16 cellular contexts compared by ENCODE assay signal in the genomic region with DNA sequence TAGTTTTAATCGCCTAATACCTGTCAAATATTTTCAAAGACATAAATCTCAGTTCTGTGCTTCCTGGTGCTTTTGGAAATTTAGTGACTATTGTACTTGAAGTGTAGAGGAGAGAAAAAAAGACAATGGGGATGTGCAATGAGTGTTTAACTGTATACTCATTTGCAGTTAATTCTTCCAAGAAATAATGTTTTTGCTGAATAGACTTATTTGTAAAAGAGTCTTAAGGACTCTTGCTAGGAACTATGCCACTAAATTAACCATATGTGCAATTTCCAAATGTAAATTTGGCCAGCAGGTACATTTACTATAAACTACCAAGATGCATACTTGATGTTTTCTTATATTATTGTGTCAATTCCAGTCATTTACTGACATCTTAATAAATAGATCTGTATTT. TPM values are rescaled to one million over a fixed set of nuclear protein-coding genes. Genes with fewer than 3 reads are reported as not detected.
DNase-seq lines count a peak whose midpoint lies in the region; ATAC-seq and TF ChIP-seq lines count a peak whose summit lies in the region.
"Had no signal": no experiment of that assay in that cellular context is flagged by ENCODE, and none has a peak within 500 bp of the region (broad histone marks: within the 10 kb centered on the region; RNA-seq: fewer than 3 reads in every experiment).

No MANE protein-coding gene starts in this region.

- TF ChIP-seq CTCF in Calu3 (IDR thresholded peaks at IDR 0.05; ENCODE audit: unreplicated experiment), result no peak
- no peak for TF ChIP-seq CTCF in coronary artery (IDR thresholded peaks at IDR 0.05)
- no peak for TF ChIP-seq CTCF in neural cell (IDR thresholded peaks at IDR 0.05; ENCODE audit: poor library complexity, severe bottlenecking)

- no peak for ATAC-seq in GM19351 (IDR thresholded peaks at IDR 0.05; ENCODE audit: unreplicated experiment)
- ATAC-seq: activated CD4-positive, CD25-positive, alpha-beta regulatory T cell treated with anti-CD3 and anti-CD28 coated beads, Interleukin-2, amount 50 U/mL, for 24 hours; esophagus mucosa had no signal

- peak overlapping the region; percentile 92 for H3K27ac Mint-ChIP-seq in Calu3 (ENCODE audit: unreplicated experiment)

- H3K36me3 Mint-ChIP-seq in Calu3 (ENCODE audit: insufficient read depth, unreplicated experiment), result peaks cover 42% of the 10 kb centered on the region

- H2AFZ ChIP-seq in Karpas-422 (ENCODE audit: low read length) (no peak overlapping the region), neural cell (ENCODE audit: low read depth, low read length) (no peak overlapping the region)

- H3F3A ChIP-seq in neural cell (ENCODE audit: insufficient read depth, low read length, poor library complexity, severe bottlenecking), result no peaks in the 10 kb centered on the region

- CTCF ChIA-PET in Calu3 (lab: Charles Lee), result no interaction called here

- peaks cover 4% of the 10 kb centered on the region for H3K9me3 Mint-ChIP-seq in Calu3 (ENCODE audit: low read depth, unreplicated experiment)

- peak overlapping the region; percentile 96 for H3K4me3 Mint-ChIP-seq in Calu3 (ENCODE audit: low read depth, unreplicated experiment)

- H3K9me3 ChIP-seq in Karpas-422 (ENCODE audit: low read length), result no peaks in the 10 kb centered on the region
- H3K9me3 ChIP-seq in neural cell (ENCODE audit: low read length), result no peaks in the 10 kb centered on the region
- H3K9me3 ChIP-seq: tibial artery had no signal

- no peak for TF ChIP-seq EP300 in neural cell (conservative IDR thresholded peaks at IDR 0.05; ENCODE audit: poor library complexity, severe bottlenecking)

- H3K9ac ChIP-seq in Karpas-422 (ENCODE audit: low read length) (no peak overlapping the region), neural cell (ENCODE audit: low read length) (peak overlapping the region; percentile 70)

- peaks cover 6% of the 10 kb centered on the region for H3K79me2 ChIP-seq in Karpas-422 (ENCODE audit: low read length)
- peaks cover 29% of the 10 kb centered on the region for H3K79me2 ChIP-seq in neural cell (replicated peaks; ENCODE audit: insufficient read depth, low read length)

- no peak for TF ChIP-seq RAD21 in neural cell (conservative IDR thresholded peaks at IDR 0.05)

- H3K4me3 ChIP-seq in Karpas-422 (ENCODE audit: low read length) (no peak overlapping the region), coronary artery (peak overlapping the region; percentile 97), neural cell (ENCODE audit: low read length) (peak overlapping the region; percentile 86)

- H3K9me2 ChIP-seq in Karpas-422 (replicated peaks; ENCODE audit: insufficient read depth, low read length) (no peaks in the 10 kb centered on the region), neural cell (ENCODE audit: insufficient read depth, low read length) (no peaks in the 10 kb centered on the region)

- DNase-seq in Calu3, result no peak
- DNase-seq in Karpas-422, result no peak
- DNase-seq in coronary artery (ENCODE audit: low spot score), result no peak
- no peak for DNase-seq in stimulated activated CD4-positive, alpha-beta T cell treated with anti-CD3 and anti-CD28 coated beads, Interleukin-15, amount 100 ng/mL, for 24 hours
- DNase-seq in 8988T, result no peak
- DNase-seq in hypothalamus (lab: John Stamatoyannopoulos, UW), result no peak
- DNase-seq: caudate nucleus, NCI-H146, NCI-H524 treated with DMSO at 0.1 percent for 48 hours, SIG-M5, small intestine, tibial artery had no signal

- H3K4me1 ChIP-seq in Karpas-422 (ENCODE audit: low read length), result peaks cover 20% of the 10 kb centered on the region

- H4K20me1 ChIP-seq in Karpas-422 (ENCODE audit: insufficient read depth, low read depth, low read length) (peaks cover 11% of the 10 kb centered on the region; the same call in 1 of the 2 replicates), neural cell (ENCODE audit: insufficient read depth) (no peaks in the 10 kb centered on the region)

- no TSS peak for BruUV-seq in Calu3 (replicated peaks; lab: Mats Ljungman, UMichigan)

- H3K4me1 Mint-ChIP-seq in Calu3 (ENCODE audit: low read depth, unreplicated experiment), result peaks cover 29% of the 10 kb centered on the region

- no peaks in the 10 kb centered on the region for H3K27me3 Mint-ChIP-seq in Calu3 (ENCODE audit: unreplicated experiment)

- H3K4me2 ChIP-seq in Karpas-422 (ENCODE audit: low read depth, low read length, poor library complexity, severe bottlenecking), result peak overlapping the region; percentile 89
- H3K4me2 ChIP-seq in neural cell (ENCODE audit: low read length), result peak overlapping the region; percentile 72

- intact Hi-C loops in Calu3 (cut with micrococcal nuclease; ENCODE audit: unreplicated experiment), result loop anchor here (5.0 kb wide), 1 partner anchor 142 kb away; no protein-coding TSS in a partner anchor

- H3K27me3 ChIP-seq in Karpas-422 (ENCODE audit: low read length) (no peaks in the 10 kb centered on the region), neural cell (ENCODE audit: insufficient read depth, low read depth, low read length) (peaks cover 4% of the 10 kb centered on the region)
- H3K27me3 ChIP-seq: tibial artery had no signal

- H3K36me3 ChIP-seq in Karpas-422 (ENCODE audit: insufficient read depth, low read length), result no peaks in the 10 kb centered on the region
- no peaks in the 10 kb centered on the region for H3K36me3 ChIP-seq in neural cell (ENCODE audit: insufficient read depth, low read length)
- H3K36me3 ChIP-seq: tibial artery had no signal

- H3K27ac ChIP-seq in Karpas-422 (ENCODE audit: low read length) (no peak overlapping the region), coronary artery (no peak overlapping the region), neural cell (ENCODE audit: low read length) (no peak overlapping the region)

TF ChIP-seq in neural cell, 6 proteins besides CTCF, POLR2A, EP300 and RAD21:
- TF ChIP-seq MXI1 (conservative IDR thresholded peaks at IDR 0.05; ENCODE audit: poor library complexity, severe bottlenecking) (no peak), TAF1 (IDR thresholded peaks at IDR 0.05; ENCODE audit: low read depth) (no peak), SMC3 (conservative IDR thresholded peaks at IDR 0.05; ENCODE audit: poor library complexity) (no peak), EZH2 (IDR thresholded peaks at IDR 0.05; ENCODE audit: borderline replicate concordance, insufficient read depth, low read length, poor library complexity, severe bottlenecking) (no peak), POLR2AphosphoS5 (IDR thresholded peaks at IDR 0.05) (no peak), REST (IDR thresholded peaks at IDR 0.05; ENCODE audit: borderline replicate concordance) (no peak)

RNA-seq across cellular contexts. Expression of gene CHMP2B, which starts 2.0 kb away (rescaled TPM):
- total RNA-seq in Calu3 (2022), result 56.6 and 58.8 TPM in 2 replicates
- 10.1 and 23.0 TPM in 2 replicates for total RNA-seq in Karpas-422 (2014; rRNA removed; shearing (Covaris generic); ENCODE audit: low replicate concordance)
- 41.5 and 59.3 TPM in 2 replicates for polyA plus RNA-seq in neural cell
- 46.7 and 47.6 TPM in 2 replicates for polyA minus RNA-seq in neural cell

RNA-seq across cellular contexts. Expression of gene POU1F1, which starts 47.3 kb away (rescaled TPM):
- total RNA-seq in Calu3 (2022), result not detected in 2 replicates
- total RNA-seq in Karpas-422 (2014; rRNA removed; shearing (Covaris generic); ENCODE audit: low replicate concordance), result not detected in 2 replicates
- not detected in 2 replicates for polyA plus RNA-seq in neural cell
- not detected in 2 replicates for polyA minus RNA-seq in neural cell
- total RNA-seq: esophagus mucosa had no signal
- polyA plus RNA-seq: small intestine had no signal
